Comparison of ENCODE assay signal across 12 cellular contexts in the genomic region with DNA sequence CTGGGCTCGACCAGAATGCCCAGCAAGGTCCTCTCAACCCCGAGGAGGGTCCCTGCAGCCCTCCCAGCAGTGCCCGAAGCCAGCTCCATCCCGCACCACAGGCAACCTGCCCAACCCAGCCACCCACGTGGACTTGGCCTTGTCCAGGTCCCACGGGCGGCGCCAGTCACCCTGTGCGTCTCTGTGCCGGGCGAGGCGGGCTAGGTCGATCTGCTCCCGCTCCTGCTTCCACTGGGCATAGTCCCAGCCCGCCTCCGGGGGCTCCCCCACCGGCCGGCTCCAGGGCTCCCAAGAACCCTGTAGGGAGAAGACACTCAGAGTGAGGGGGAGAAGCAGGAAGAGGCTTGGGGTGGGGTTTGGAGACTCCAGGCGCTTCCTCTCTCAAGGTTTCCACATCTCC. TPM values are rescaled to one million over a fixed set of nuclear protein-coding genes. Genes with fewer than 3 reads are reported as not detected.
DNase-seq lines count a peak whose midpoint lies in the region; ATAC-seq and TF ChIP-seq lines count a peak whose summit lies in the region.
"Had no signal": no experiment of that assay in that cellular context is flagged by ENCODE, and none has a peak within 500 bp of the region (broad histone marks: within the 10 kb centered on the region; RNA-seq: fewer than 3 reads in every experiment).

No MANE protein-coding gene starts in this region.

- no peak for ATAC-seq in heart left ventricle
- no peak for ATAC-seq in left ventricle myocardium superior
- ATAC-seq in body of pancreas: no peak
- no peak for ATAC-seq in upper lobe of right lung
- ATAC-seq in activated T-cell treated with anti-CD3 and anti-CD28 coated beads, Interleukin-2, amount 50 U/mL, for 4 hours: no peak
- ATAC-seq in GM18873 (IDR thresholded peaks at IDR 0.05; ENCODE audit: low FRiP score, unreplicated experiment): no peak

- H3K4me3 Mint-ChIP-seq in activated T-cell treated with anti-CD3 and anti-CD28 coated beads, Interleukin-2, amount 50 U/mL, for 4 hours: no peak overlapping the region
- H3K4me3 Mint-ChIP-seq: stimulated activated naive CD8-positive, alpha-beta T cell treated with anti-CD3 and anti-CD28 coated beads, Interleukin-15, amount 100 ng/mL, for 72 hours had no signal

- H3K4me3 ChIP-seq in heart left ventricle (peak overlapping the region in 7 of 12 donors; percentile 1 to 57 (median 17)), body of pancreas (no peak overlapping the region), neuronal stem cell (ENCODE audit: low read length in 2 of 2) (no peak overlapping the region), upper lobe of right lung (peak overlapping the region; percentile 8)

- TF ChIP-seq POLR2A in heart left ventricle (IDR thresholded peaks at IDR 0.05) (no peak), body of pancreas (IDR thresholded peaks at IDR 0.05) (no peak)

- no peak overlapping the region for H3K14ac ChIP-seq in neuronal stem cell (ENCODE audit: low read length)

- H3K27me3 ChIP-seq in heart left ventricle: no peaks in the 10 kb centered on the region
- no peaks in the 10 kb centered on the region for H3K27me3 ChIP-seq in body of pancreas
- peaks cover 0 to 11% (median 2%) of the 10 kb centered on the region in 3 experiments for H3K27me3 ChIP-seq in neuronal stem cell (ENCODE audit: control insufficient read depth in 3 of 3, insufficient read depth in 3 of 3, low read depth in 1 of 3, low read length in 3 of 3)
- no peaks in the 10 kb centered on the region for H3K27me3 ChIP-seq in upper lobe of right lung

- H3K23ac ChIP-seq in neuronal stem cell (ENCODE audit: low read depth, low read length, poor library complexity): no peak overlapping the region

- H3K4ac ChIP-seq in neuronal stem cell (ENCODE audit: low read length): no peak overlapping the region

- H3K4me1 ChIP-seq in heart left ventricle (peaks cover 26 to 98% (median 86%) of the 10 kb centered on the region in 12 donors), body of pancreas (peaks cover 76% of the 10 kb centered on the region), neuronal stem cell (ENCODE audit: control insufficient read depth in 2 of 2, insufficient read depth in 1 of 2, low read depth in 1 of 2, low read length in 2 of 2) (peaks cover 3 to 16% of the 10 kb centered on the region in 2 donors), upper lobe of right lung (peaks cover 91% of the 10 kb centered on the region)

- peak overlapping the region; percentile 79 for H2BK5ac ChIP-seq in neuronal stem cell (ENCODE audit: low read length)

- H3K9me3 ChIP-seq in heart left ventricle: no peaks in the 10 kb centered on the region
- H3K9me3 ChIP-seq in body of pancreas: no peaks in the 10 kb centered on the region
- H3K9me3 ChIP-seq in neuronal stem cell (replicated peaks in 1 of 2; ENCODE audit: control insufficient read depth in 2 of 2, insufficient read depth in 1 of 2, low read depth in 1 of 2, low read length in 2 of 2): no peaks in the 10 kb centered on the region
- no peaks in the 10 kb centered on the region for H3K9me3 ChIP-seq in upper lobe of right lung

- no peak for TF ChIP-seq CTCF in heart left ventricle (IDR thresholded peaks at IDR 0.05)
- no peak for TF ChIP-seq CTCF in body of pancreas (IDR thresholded peaks at IDR 0.05)
- no peak for TF ChIP-seq CTCF in upper lobe of right lung (IDR thresholded peaks at IDR 0.05)

- H3K36me3 ChIP-seq in heart left ventricle (peaks cover 0 to 18% (median 6%) of the 10 kb centered on the region in 9 donors), body of pancreas (replicated peaks in 1 of 2; ENCODE audit: insufficient read depth in 1 of 2, low read depth in 2 of 2) (no peaks in the 10 kb centered on the region), neuronal stem cell (replicated peaks in 1 of 2; ENCODE audit: control insufficient read depth in 2 of 2, insufficient read depth in 2 of 2, low read length in 2 of 2) (no peaks in the 10 kb centered on the region), upper lobe of right lung (peaks cover 16% of the 10 kb centered on the region)

- 32 to 55% (median 45%) methylated on average over 14 to 19 of the region's 19 CpGs for WGBS in heart left ventricle, 4 donors
- 53 to 80% methylated on average over 1 to 19 of the region's 19 CpGs for WGBS in body of pancreas, 2 donors
- WGBS in neuronal stem cell (ENCODE audit: extremely low coverage in 2 of 2, insufficient read length in 2 of 2, insufficient replicate concordance in 1 of 2), 2 donors: no CpG with 5 or more reads among the region's 19 CpGs

- H2AK5ac ChIP-seq in neuronal stem cell (ENCODE audit: low read depth, low read length): peak overlapping the region; percentile 81

- peak overlapping the region; percentile 88 for H2BK15ac ChIP-seq in neuronal stem cell (ENCODE audit: low read length)

- H2BK12ac ChIP-seq in neuronal stem cell (ENCODE audit: low read length): peak overlapping the region; percentile 93

- intact Hi-C loops in heart left ventricle (cut with DNase I) (no loop called here), left ventricle myocardium superior (cut with micrococcal nuclease) (no loop called here), body of pancreas (cut with DNase I) (no loop called here), upper lobe of right lung (cut with DNase I) (no loop called here)

- peak overlapping the region; percentile 24 for H3K9ac ChIP-seq in neuronal stem cell (ENCODE audit: low read depth, low read length, poor library complexity)

- H3K36me3 Mint-ChIP-seq in activated T-cell treated with anti-CD3 and anti-CD28 coated beads, Interleukin-2, amount 50 U/mL, for 4 hours (ENCODE audit: insufficient read depth): no peaks in the 10 kb centered on the region
- H3K36me3 Mint-ChIP-seq: immature natural killer cell had no signal

- peak overlapping the region in 11 of 12 donors; percentile 46 to 100 (median 97) for H3K27ac ChIP-seq in heart left ventricle
- H3K27ac ChIP-seq in body of pancreas: peak overlapping the region; percentile 72 to 92 (median 90)
- no peak overlapping the region for H3K27ac ChIP-seq in neuronal stem cell (replicated peaks; ENCODE audit: low read length)
- H3K27ac ChIP-seq in upper lobe of right lung: peak overlapping the region; percentile 12

- H2BK120ac ChIP-seq in neuronal stem cell (ENCODE audit: low read depth, low read length): peak overlapping the region; percentile 73

- H3K27me3 Mint-ChIP-seq in activated T-cell treated with anti-CD3 and anti-CD28 coated beads, Interleukin-2, amount 50 U/mL, for 4 hours (ENCODE audit: low read depth): no peaks in the 10 kb centered on the region
- H3K27me3 Mint-ChIP-seq: stimulated activated naive CD8-positive, alpha-beta T cell treated with anti-CD3 and anti-CD28 coated beads, Interleukin-15, amount 100 ng/mL, for 72 hours had no signal

- no peaks in the 10 kb centered on the region for H3K9me3 Mint-ChIP-seq in activated T-cell treated with anti-CD3 and anti-CD28 coated beads, Interleukin-2, amount 50 U/mL, for 4 hours
- H3K9me3 Mint-ChIP-seq: immature natural killer cell; stimulated activated naive CD8-positive, alpha-beta T cell treated with anti-CD3 and anti-CD28 coated beads, Interleukin-15, amount 100 ng/mL, for 72 hours had no signal

- H4K8ac ChIP-seq in neuronal stem cell (ENCODE audit: low read depth, low read length): no peak overlapping the region

- DNase-seq in heart left ventricle (peak in 2 of 5 donors; percentile 45 to 67), left ventricle myocardium superior (no peak), body of pancreas (peak in 1 of 4 donors; percentile 35), neuronal stem cell (ENCODE audit: low spot score) (no peak), upper lobe of right lung (no peak), DMS79 treated with DMSO at 0.1 percent for 48 hours (lab: John Stamatoyannopoulos, UW) (no peak)
- DNase-seq in activated T-cell treated with anti-CD3 and anti-CD28 coated beads, Interleukin-2, amount 50 U/mL, for 4 hours: no peak

- H3K79me1 ChIP-seq in neuronal stem cell (ENCODE audit: low read depth, low read length): no peaks in the 10 kb centered on the region

- no peak overlapping the region for H3K18ac ChIP-seq in neuronal stem cell (ENCODE audit: low read length)

- no peak overlapping the region for H3K4me2 ChIP-seq in neuronal stem cell (ENCODE audit: insufficient read depth, low read length, poor library complexity, severe bottlenecking)

- peaks cover 12% of the 10 kb centered on the region for H3K4me1 Mint-ChIP-seq in activated T-cell treated with anti-CD3 and anti-CD28 coated beads, Interleukin-2, amount 50 U/mL, for 4 hours (ENCODE audit: low read depth)

- peak overlapping the region; percentile 4 for H2AFZ ChIP-seq in neuronal stem cell (ENCODE audit: low read length)

- H4K91ac ChIP-seq in neuronal stem cell (ENCODE audit: low read depth, low read length, poor library complexity): no peak overlapping the region

RNA-seq across cellular contexts. Expression of gene CCDC9B, which starts 3.1 kb away (rescaled TPM):
- 100 to 1,000 TPM in 7 of 9 donors, 10 to 100 TPM in 2; 54.1 to 165 (median 119) TPM for total RNA-seq in heart left ventricle
- 100 to 1,000 TPM in 1 of 2 donors, 10 to 100 TPM in 1; 38.0 to 121 TPM for polyA plus RNA-seq in heart left ventricle
- 169 TPM for total RNA-seq in left ventricle myocardium superior
- total RNA-seq in body of pancreas: 10 to 100 TPM; 17.1 to 26.4 TPM
- polyA plus RNA-seq in neuronal stem cell (2013, experiment 1 of 2): 0.13 TPM
- 0.08 TPM for polyA plus RNA-seq in neuronal stem cell (2013, experiment 2 of 2)
- 72.5 TPM for total RNA-seq in upper lobe of right lung
- under 1 TPM; 0.13 to 0.30 (median 0.25) TPM for total RNA-seq in activated T-cell treated with anti-CD3 and anti-CD28 coated beads, Interleukin-2, amount 50 U/mL, for 4 hours
- polyA plus RNA-seq: neural cell had no signal

RNA-seq across cellular contexts. Expression of gene PHGR1, which starts 13.2 kb away (rescaled TPM):
- not detected for total RNA-seq in heart left ventricle
- 1 to 10 TPM in 1 of 2 donors, under 1 TPM in 1; 0.71 to 1.4 TPM for polyA plus RNA-seq in heart left ventricle
- not detected for total RNA-seq in left ventricle myocardium superior
- total RNA-seq in body of pancreas: not detected
- polyA plus RNA-seq in neuronal stem cell (2013, experiment 1 of 2): not detected
- not detected for polyA plus RNA-seq in neuronal stem cell (2013, experiment 2 of 2)
- not detected for total RNA-seq in upper lobe of right lung
- under 1 TPM in 1 of 3 donors, not detected in 2; 0.54 TPM for total RNA-seq in activated T-cell treated with anti-CD3 and anti-CD28 coated beads, Interleukin-2, amount 50 U/mL, for 4 hours
- total RNA-seq: Daoy had no signal
- polyA plus RNA-seq: immature natural killer cell, neural cell had no signal

RNA-seq across cellular contexts. Expression of gene INAFM2, which starts 14.1 kb away (rescaled TPM):
- total RNA-seq in heart left ventricle: 10 to 100 TPM; 28.6 to 92.7 (median 40.1) TPM
- polyA plus RNA-seq in heart left ventricle: 10 to 100 TPM; 27.9 to 34.8 TPM
- total RNA-seq in left ventricle myocardium superior: 55.8 TPM
- 10 to 100 TPM in 1 of 2 donors, 1 to 10 TPM in 1; 8.8 to 22.4 TPM for total RNA-seq in body of pancreas
- polyA plus RNA-seq in neuronal stem cell (2013, experiment 1 of 2): 12.8 TPM
- 13.4 TPM for polyA plus RNA-seq in neuronal stem cell (2013, experiment 2 of 2)
- total RNA-seq in upper lobe of right lung: 39.5 TPM
- total RNA-seq in activated T-cell treated with anti-CD3 and anti-CD28 coated beads, Interleukin-2, amount 50 U/mL, for 4 hours: 10 to 100 TPM; 11.4 to 13.3 (median 13.3) TPM

RNA-seq across cellular contexts. Expression of gene DISP2, which starts 20.4 kb away (rescaled TPM):
- total RNA-seq in heart left ventricle: 1 to 10 TPM in 2 of 9 donors, under 1 TPM in 7; 0.13 to 1.1 (median 0.40) TPM
- 1 to 10 TPM in 1 of 2 donors, under 1 TPM in 1; 0.10 to 1.8 TPM for polyA plus RNA-seq in heart left ventricle
- 5.2 TPM for total RNA-seq in left ventricle myocardium superior
- total RNA-seq in body of pancreas: under 1 TPM; under 0.01 to 0.52 TPM
- 0.18 TPM for polyA plus RNA-seq in neuronal stem cell (2013, experiment 1 of 2)
- polyA plus RNA-seq in neuronal stem cell (2013, experiment 2 of 2): 0.25 TPM
- total RNA-seq in upper lobe of right lung: 6.5 TPM
- total RNA-seq in activated T-cell treated with anti-CD3 and anti-CD28 coated beads, Interleukin-2, amount 50 U/mL, for 4 hours: under 1 TPM; 0.03 to 0.26 (median 0.08) TPM

RNA-seq across cellular contexts. Expression of gene PLCB2, which starts 29.9 kb away (rescaled TPM):
- total RNA-seq in heart left ventricle: 10 to 100 TPM in 2 of 9 donors, 1 to 10 TPM in 7; 1.6 to 46.2 (median 4.8) TPM
- polyA plus RNA-seq in heart left ventricle: 1 to 10 TPM; 3.5 to 7.7 TPM
- total RNA-seq in left ventricle myocardium superior: 7.5 TPM
- 1 to 10 TPM; 3.1 to 4.6 TPM for total RNA-seq in body of pancreas
- polyA plus RNA-seq in neuronal stem cell (2013, experiment 1 of 2): 3.7 TPM
- 3.2 TPM for polyA plus RNA-seq in neuronal stem cell (2013, experiment 2 of 2)
- 61.2 TPM for total RNA-seq in upper lobe of right lung
- total RNA-seq in activated T-cell treated with anti-CD3 and anti-CD28 coated beads, Interleukin-2, amount 50 U/mL, for 4 hours: 10 to 100 TPM; 41.7 to 50.3 (median 48.6) TPM

Comparison
In these comparisons a context has a peak if more than half of its experiments do, and no peak if none do; other contexts are left out.
1. H3K4me3 ChIP-seq: peak in heart left ventricle (7 of 12) and upper lobe of right lung (single experiment); none in body of pancreas (0 of 2) and neuronal stem cell (0 of 2).
2. RNA of gene CCDC9B, which starts 3.1 kb away (total RNA-seq): 169 TPM in left ventricle myocardium superior (single experiment), 54.1 to 165 TPM in heart left ventricle, 72.5 TPM in upper lobe of right lung (single experiment) and 17.1 to 26.4 TPM in body of pancreas; 0.13 to 0.30 TPM in activated T-cell treated with anti-CD3 and anti-CD28 coated beads, Interleukin-2, amount 50 U/mL, for 4 hours; every median in the first group is over 10 times any median in the second.